Comparison of ENCODE assay signal across 1 cellular context in the genomic region with DNA sequence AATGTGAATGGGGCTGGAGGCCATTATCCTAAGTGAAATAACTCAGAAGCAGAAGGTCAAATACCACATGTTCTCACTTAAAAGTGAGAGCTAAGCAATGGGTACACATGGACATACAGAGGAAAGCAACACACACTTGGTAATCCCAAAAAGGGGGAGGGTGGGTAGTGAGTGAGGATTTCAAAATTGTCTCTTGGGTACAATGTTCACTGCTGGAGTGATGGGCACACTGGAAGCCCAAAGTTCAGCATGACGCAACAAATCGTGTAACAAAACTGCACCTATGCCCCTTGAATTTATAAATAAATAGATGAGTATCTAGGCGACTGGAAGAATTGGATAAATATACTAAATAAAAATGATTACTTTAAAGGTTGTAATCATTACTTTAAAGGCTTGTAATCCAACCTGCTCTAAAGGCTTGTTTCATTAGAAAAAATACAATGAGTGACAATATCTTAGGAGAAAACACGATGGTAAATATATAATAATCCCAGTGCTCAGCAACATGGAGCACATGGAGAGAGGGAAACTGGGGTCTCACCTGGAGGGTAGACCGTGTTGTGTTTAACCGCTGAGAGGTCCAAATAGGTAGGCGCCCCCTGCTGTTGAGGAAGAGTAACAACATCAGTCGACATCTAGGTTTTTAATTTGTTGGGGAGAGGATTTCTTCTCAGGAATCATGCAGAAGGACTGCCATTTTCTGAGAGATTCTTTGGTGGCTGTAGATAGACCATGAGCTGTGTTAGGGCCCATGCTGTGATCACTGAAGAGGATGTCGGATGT.
TF ChIP-seq lines count a peak whose summit lies in the region.

No MANE protein-coding gene starts in this region.

TF ChIP-seq in HepG2, 621 proteins besides CTCF, POLR2A, EP300 and RAD21 (continued from another document):
- TF ChIP-seq, protein P1, sequence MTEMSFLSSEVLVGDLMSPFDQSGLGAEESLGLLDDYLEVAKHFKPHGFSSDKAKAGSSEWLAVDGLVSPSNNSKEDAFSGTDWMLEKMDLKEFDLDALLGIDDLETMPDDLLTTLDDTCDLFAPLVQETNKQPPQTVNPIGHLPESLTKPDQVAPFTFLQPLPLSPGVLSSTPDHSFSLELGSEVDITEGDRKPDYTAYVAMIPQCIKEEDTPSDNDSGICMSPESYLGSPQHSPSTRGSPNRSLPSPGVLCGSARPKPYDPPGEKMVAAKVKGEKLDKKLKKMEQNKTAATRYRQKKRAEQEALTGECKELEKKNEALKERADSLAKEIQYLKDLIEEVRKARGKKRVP (CRISPR knock-in tag; IDR thresholded peaks at IDR 0.05): 0 out of 4 replicates have a peak, but pooled peaks of 1 of the 2 experiments have one; percentile 42
- TF ChIP-seq CAMTA2 (CRISPR knock-in tag; IDR thresholded peaks at IDR 0.05; ENCODE audit: borderline replicate concordance) (no peak), ZNF792 (CRISPR knock-in tag; IDR thresholded peaks at IDR 0.05) (no peak), NFYB (CRISPR knock-in tag; IDR thresholded peaks at IDR 0.05) (no peak), ZNF678 (CRISPR knock-in tag; IDR thresholded peaks at IDR 0.05) (no peak), RCOR2 (CRISPR knock-in tag; IDR thresholded peaks at IDR 0.05) (no peak), NPAS2 (CRISPR knock-in tag; IDR thresholded peaks at IDR 0.05; ENCODE audit: borderline replicate concordance) (no peak), ZNF281 (CRISPR knock-in tag; IDR thresholded peaks at IDR 0.05; ENCODE audit: borderline replicate concordance) (0 out of 2 replicates have a peak, but pooled peaks have one; percentile 39), ZNF552 (CRISPR knock-in tag; IDR thresholded peaks at IDR 0.05; ENCODE audit: borderline replicate concordance) (no peak), SIX4 (CRISPR knock-in tag; IDR thresholded peaks at IDR 0.05) (no peak), DMAP1 (CRISPR knock-in tag; IDR thresholded peaks at IDR 0.05) (no peak), ZNF780A (CRISPR knock-in tag; IDR thresholded peaks at IDR 0.05) (no peak), HMGXB4 (CRISPR knock-in tag; IDR thresholded peaks at IDR 0.05; ENCODE audit: borderline replicate concordance in 1 of 2, low read depth in 1 of 2) (no peak), HOXD1 (CRISPR knock-in tag; IDR thresholded peaks at IDR 0.05) (no peak), ZBTB7A (CRISPR knock-in tag; IDR thresholded peaks at IDR 0.05) (no peak), HNRNPL (IDR thresholded peaks at IDR 0.05; ENCODE audit: low read depth, low read length) (no peak), ZNF746 (CRISPR knock-in tag; IDR thresholded peaks at IDR 0.05) (no peak), STAT6 (CRISPR knock-in tag; IDR thresholded peaks at IDR 0.05; ENCODE audit: borderline replicate concordance) (no peak), TRIM24 (CRISPR knock-in tag; IDR thresholded peaks at IDR 0.05) (0 out of 2 replicates have a peak, but pooled peaks have one; percentile 21), ZNF274 (CRISPR knock-in tag; IDR thresholded peaks at IDR 0.05) (no peak)
